Comparison of ENCODE assay signal across 8 cellular contexts in genomic region chr3:39180546-39181346, GRCh38. TPM values are rescaled to one million over a fixed set of nuclear protein-coding genes. Genes with fewer than 3 reads are reported as not detected.
DNase-seq lines count a peak whose midpoint lies in the region; ATAC-seq, FAIRE-seq and TF ChIP-seq lines count a peak whose summit lies in the region.

No MANE protein-coding gene starts in this region.

- H3K27ac ChIP-seq in caudate nucleus (ENCODE audit: low read depth, low read length): peak overlapping the region; percentile 86
- H3K27ac ChIP-seq in kidney (ENCODE audit: low read depth in 2 of 2, low read length in 2 of 2): peak overlapping the region; percentile 65 to 72

- ATAC-seq in GM18867 (IDR thresholded peaks at IDR 0.05; ENCODE audit: unreplicated experiment): peak; percentile 91
- peak; percentile 83 for ATAC-seq in HG03097 (IDR thresholded peaks at IDR 0.05; ENCODE audit: low FRiP score, unreplicated experiment)

- H3K4me1 ChIP-seq in kidney (ENCODE audit: control insufficient read depth in 1 of 2, insufficient read depth in 1 of 2, low read depth in 1 of 2, low read length in 2 of 2): peaks cover 22 to 24% of the 10 kb centered on the region in 2 donors

- DNase-seq in A172 (ENCODE audit: low spot score) (peak; percentile 81), NCI-H2196 treated with DMSO at 0.1 percent for 48 hours (lab: John Stamatoyannopoulos, UW; ENCODE audit: unreplicated experiment) (peak; percentile 67), caudate nucleus (lab: John Stamatoyannopoulos, UW) (peak in 47 of 61 donors; percentile 10 to 90 (median 46)), kidney (peak; percentile 98)
- peak; percentile 80 for DNase-seq in activated CD4-positive, CD25-positive, alpha-beta regulatory T cell treated with anti-CD3 and anti-CD28 coated beads, Interleukin-2, amount 50 U/mL, for 16 hours (ENCODE audit: low read depth, low spot score)
- peak; percentile 75 to 80 (median 77) for DNase-seq in stimulated activated CD4-positive, alpha-beta T cell treated with anti-CD3 and anti-CD28 coated beads, Interleukin-12 subunit alpha, Interleukin-12 subunit beta, amount 100 ng/mL, for 48 hours (ENCODE audit: low read depth in 2 of 3, low spot score in 1 of 3)

- intact Hi-C loops in kidney (cut with DNase I): no loop called here

- H3K4me3 ChIP-seq in kidney (ENCODE audit: low read length in 2 of 2): peak overlapping the region; percentile 42 to 62

- H3K9me3 ChIP-seq in kidney (ENCODE audit: control insufficient read depth in 1 of 2, low read length in 2 of 2): no peaks in the 10 kb centered on the region

- no peaks in the 10 kb centered on the region for H3K36me3 ChIP-seq in kidney (ENCODE audit: control insufficient read depth in 1 of 2, insufficient read depth in 2 of 2, low read length in 2 of 2)

- FAIRE-seq in kidney (lab: Jason Lieb, UNC): no peak

- peak overlapping the region; percentile 49 to 72 for H3K9ac ChIP-seq in kidney (ENCODE audit: low read length in 2 of 2)

- no peak for TF ChIP-seq CTCF in kidney (IDR thresholded peaks at IDR 0.05; ENCODE audit: borderline replicate concordance, extremely low read depth, insufficient read depth)

RNA-seq across cellular contexts. Expression of gene XIRP1, which starts 11.6 kb away (rescaled TPM):
- total RNA-seq in A172 (2014; rRNA removed; shearing (Covaris generic)): not detected in 2 replicates
- total RNA-seq in kidney: 0.09 TPM
- not detected for polyA plus RNA-seq in kidney (ENCODE audit: insufficient read depth, low read depth, low replicate concordance)

RNA-seq across cellular contexts. Expression of gene CSRNP1, which starts 27.4 kb away (rescaled TPM):
- 19.7 and 22.4 TPM in 2 replicates for total RNA-seq in A172 (2014; rRNA removed; shearing (Covaris generic))
- 21.6 TPM for total RNA-seq in kidney
- polyA plus RNA-seq in kidney (ENCODE audit: insufficient read depth, low read depth, low replicate concordance): 16.5 TPM

Comparison
In these comparisons a context has a peak if more than half of its experiments do, and no peak if none do; other contexts are left out.
1. Peak in every context shown above with its lines: DNase-seq, ATAC-seq, H3K4me3 ChIP-seq and H3K27ac ChIP-seq.
2. DNase-seq: peak in every context shown above with its lines; median percentile 98 in kidney; 81 in A172; 80 in activated CD4-positive, CD25-positive, alpha-beta regulatory T cell treated with anti-CD3 and anti-CD28 coated beads, Interleukin-2, amount 50 U/mL, for 16 hours; 77 in stimulated activated CD4-positive, alpha-beta T cell treated with anti-CD3 and anti-CD28 coated beads, Interleukin-12 subunit alpha, Interleukin-12 subunit beta, amount 100 ng/mL, for 48 hours; 67 in NCI-H2196 treated with DMSO at 0.1 percent for 48 hours; 46 in caudate nucleus.